ENCODE assay signal across 13 cellular contexts in genomic region chr20:36585410-36586125, GRCh38. TPM values are rescaled to one million over a fixed set of nuclear protein-coding genes. Genes with fewer than 3 reads are reported as not detected.
A peak's percentile ranks its signal among the peaks of the same experiment; 100 is the strongest.
DNase-seq lines count a peak whose midpoint lies in the region; ATAC-seq and TF ChIP-seq lines count a peak whose summit lies in the region.
"Had no signal": no experiment of that assay in that cellular context is flagged by ENCODE, and none has a peak within 500 bp of the region (broad histone marks: within the 10 kb centered on the region; RNA-seq: fewer than 3 reads in every experiment).

No MANE protein-coding gene starts in this region.

- H3K23me2 ChIP-seq in H9 (ENCODE audit: insufficient read length, low read depth, low read length, poor library complexity, severe bottlenecking) = peaks cover 4% of the 10 kb centered on the region

- H3K9me3 Mint-ChIP-seq in CD4-positive, alpha-beta T cell = no peaks in the 10 kb centered on the region
- no peaks in the 10 kb centered on the region; a peak in 1 of 5 replicates for H3K9me3 Mint-ChIP-seq in H9

- H3K9ac ChIP-seq in H9 (ENCODE audit: extremely low read depth, insufficient read length, low read length) = no peak overlapping the region
- H3K9ac ChIP-seq in iPS-18a (ENCODE audit: low read length) = peak overlapping the region; percentile 47
- H3K9ac ChIP-seq: KMS-11 had no signal

- intact Hi-C loops in CD4-positive, alpha-beta T cell (cut with DNase I, micrococcal nuclease) = no loop called here
- intact Hi-C loops in tibial artery (cut with DNase I; ENCODE audit: low total_unique reads) = no loop called here

- H3K36me3 Mint-ChIP-seq in CD4-positive, alpha-beta T cell (ENCODE audit: low read depth) = peaks cover 58% of the 10 kb centered on the region
- peaks cover 31 to 53% (median 44%) of the 10 kb centered on the region in 3 experiments for H3K36me3 Mint-ChIP-seq in H9 (ENCODE audit: insufficient read depth in 1 of 3, low read depth in 3 of 3)

- H3K9me3 ChIP-seq in CD4-positive, alpha-beta T cell (ENCODE audit: control insufficient read depth, low read length) = no peaks in the 10 kb centered on the region
- no peaks in the 10 kb centered on the region for H3K9me3 ChIP-seq in H9 (ENCODE audit: control insufficient read depth, low read depth, low read length)
- H3K9me3 ChIP-seq in iPS-18a (ENCODE audit: control insufficient read depth, low read depth, low read length) = no peaks in the 10 kb centered on the region
- H3K9me3 ChIP-seq in hepatocyte (ENCODE audit: low read depth) = no peaks in the 10 kb centered on the region
- H3K9me3 ChIP-seq in tibial artery = no peaks in the 10 kb centered on the region
- H3K9me3 ChIP-seq: esophagus muscularis mucosa had no signal

- no peak overlapping the region for H4K91ac ChIP-seq in H9 (ENCODE audit: insufficient read length, low read depth, low read length)

- H3K14ac ChIP-seq in H9 (ENCODE audit: insufficient read depth, low read length) = no peak overlapping the region

- H3K27me3 ChIP-seq in CD4-positive, alpha-beta T cell (ENCODE audit: control insufficient read depth, insufficient read depth, low read length) = no peaks in the 10 kb centered on the region
- H3K27me3 ChIP-seq in H9 (ENCODE audit: insufficient read depth, low read length) (no peaks in the 10 kb centered on the region), iPS-18a (ENCODE audit: control insufficient read depth, insufficient read depth, low read length) (no peaks in the 10 kb centered on the region), hepatocyte (no peaks in the 10 kb centered on the region), tibial artery (no peaks in the 10 kb centered on the region)
- H3K27me3 ChIP-seq: esophagus muscularis mucosa had no signal

- H3K4ac ChIP-seq in H9 (ENCODE audit: low read depth, low read length) = no peak overlapping the region

- H3K27ac Mint-ChIP-seq in CD4-positive, alpha-beta T cell = peak overlapping the region; percentile 62
- peak overlapping the region; percentile 94 to 98 (median 98) for H3K27ac Mint-ChIP-seq in H9
- H3K27ac Mint-ChIP-seq: stimulated activated naive B cell treated with anti-CD40 and anti-IgM and Interleukin-4, amounts not matched to agents 10 μg/mL and 1 μg/mL and 100 μg/mL, for 72 hours had no signal

- H3K4me3 Mint-ChIP-seq in CD4-positive, alpha-beta T cell = no peak overlapping the region
- peak overlapping the region; percentile 31 to 64 for H3K4me3 Mint-ChIP-seq in H9
- H3K4me3 Mint-ChIP-seq: stimulated activated naive B cell treated with anti-CD40 and anti-IgM and Interleukin-4, amounts not matched to agents 10 μg/mL and 1 μg/mL and 100 μg/mL, for 72 hours had no signal

- no peak for ATAC-seq in CD4-positive, alpha-beta T cell (ENCODE audit: poor library complexity)
- no peak for ATAC-seq in GM19463 (IDR thresholded peaks at IDR 0.05; ENCODE audit: unreplicated experiment)
- ATAC-seq: stimulated activated naive B cell treated with anti-CD40 and anti-IgM and Interleukin-4, amounts not matched to agents 10 μg/mL and 1 μg/mL and 100 μg/mL, for 72 hours had no signal

- H4K5ac ChIP-seq in H9 (ENCODE audit: insufficient read length, low read depth, low read length) = no peak overlapping the region

- no peak overlapping the region for H3K27ac ChIP-seq in CD4-positive, alpha-beta T cell (ENCODE audit: low read depth, low read length)
- H3K27ac ChIP-seq in H9 (ENCODE audit: insufficient read length, low read depth, low read length) = peak overlapping the region; percentile 53
- H3K27ac ChIP-seq in RWPE1 = peak overlapping the region; percentile 82
- H3K27ac ChIP-seq in iPS-18a (ENCODE audit: low read length) = peak overlapping the region; percentile 54
- H3K27ac ChIP-seq in hepatocyte = no peak overlapping the region
- H3K27ac ChIP-seq in tibial artery = no peak overlapping the region
- H3K27ac ChIP-seq: esophagus muscularis mucosa, KMS-11 had no signal

- H3K56ac ChIP-seq in H9 (ENCODE audit: insufficient read length, low read depth, low read length) = no peak overlapping the region

- H2BK5ac ChIP-seq in H9 (ENCODE audit: insufficient read length, low read length) = no peak overlapping the region

- H3K36me3 ChIP-seq in iPS-18a (ENCODE audit: control insufficient read depth, low read depth, low read length) (peaks cover 24% of the 10 kb centered on the region), hepatocyte (replicated peaks; ENCODE audit: insufficient read depth, low read depth) (no peaks in the 10 kb centered on the region), tibial artery (peaks cover 16 to 50% (median 19%) of the 10 kb centered on the region in 3 donors)

- peak overlapping the region; percentile 46 for H3K4me3 ChIP-seq in iPS-18a (ENCODE audit: low read length)
- H3K4me3 ChIP-seq in hepatocyte = no peak overlapping the region
- H3K4me3 ChIP-seq in tibial artery = no peak overlapping the region
- H3K4me3 ChIP-seq: esophagus muscularis mucosa, smooth muscle cell had no signal

- H2BK20ac ChIP-seq in H9 (ENCODE audit: low read depth, low read length, poor library complexity, severe bottlenecking) = no peak overlapping the region

- no peak overlapping the region for H2AK5ac ChIP-seq in H9 (ENCODE audit: insufficient read length, low read length)

- peaks cover 7% of the 10 kb centered on the region; the same call in 1 of the 2 replicates for H3K4me1 ChIP-seq in H9 (ENCODE audit: insufficient read depth, low read length)
- H3K4me1 ChIP-seq in iPS-18a (ENCODE audit: control insufficient read depth, low read depth, low read length) = peaks cover 31% of the 10 kb centered on the region
- H3K4me1 ChIP-seq in hepatocyte (ENCODE audit: insufficient read depth) = no peaks in the 10 kb centered on the region
- no peaks in the 10 kb centered on the region for H3K4me1 ChIP-seq in tibial artery
- H3K4me1 ChIP-seq: esophagus muscularis mucosa had no signal

- H2AFZ ChIP-seq in H9 (ENCODE audit: low read length) (no peak overlapping the region), hepatocyte (no peak overlapping the region)

- H3K9me2 ChIP-seq in hepatocyte (replicated peaks; ENCODE audit: insufficient read depth) = no peaks in the 10 kb centered on the region

- H3T11ph ChIP-seq in H9 (ENCODE audit: low read length) = no peak overlapping the region

- H3K18ac ChIP-seq in H9 (ENCODE audit: insufficient read length, low read depth, low read length) = peak overlapping the region; percentile 50

- no peaks in the 10 kb centered on the region for H3K79me1 ChIP-seq in H9 (ENCODE audit: insufficient read depth, low read depth, low read length, poor library complexity, severe bottlenecking)

- H2BK120ac ChIP-seq in H9 (ENCODE audit: low read depth, low read length, poor library complexity, severe bottlenecking) = no peak overlapping the region

- CTCF ChIA-PET in CD4-positive, alpha-beta T cell (lab: Charles Lee) = no interaction called here
- CTCF ChIA-PET in RWPE1 (lab: Yijun Ruan, JAX) = interaction anchor here (0.5 to 1.2 kb wide), 5 partner anchors 15 to 338 kb away, joined by 3 to 17 read pairs (median 4); partner anchors contain the start of gene RAB5IF

- no peak for DNase-seq in CD4-positive, alpha-beta T cell
- DNase-seq in H9 = peak; percentile 93
- peak; percentile 99 for DNase-seq in RWPE1 (ENCODE audit: low spot score)
- no peak for DNase-seq in hepatocyte (ENCODE audit: low spot score)
- no peak for DNase-seq in CD1c-positive myeloid dendritic cell (ENCODE audit: extremely low spot score)
- no peak for DNase-seq in tibial artery
- DNase-seq: activated CD4-positive, alpha-beta T cell treated with anti-CD3 and anti-CD28 coated beads, Interleukin-2, amount 50 U/mL, for 4 hours; stimulated activated naive B cell treated with anti-CD40 and anti-IgM and Interleukin-4, amounts not matched to agents 10 μg/mL and 1 μg/mL and 100 μg/mL, for 72 hours had no signal

- H4K20me1 ChIP-seq in H9 (ENCODE audit: control insufficient read depth, insufficient read depth, insufficient read length) (no peaks in the 10 kb centered on the region), hepatocyte (ENCODE audit: insufficient read depth, poor library complexity, severe bottlenecking) (peaks cover 2% of the 10 kb centered on the region)

- H3K23ac ChIP-seq in H9 (ENCODE audit: insufficient read length, low read depth, low read length) = no peak overlapping the region

- H2BK15ac ChIP-seq in H9 (ENCODE audit: low read depth, low read length) = no peak overlapping the region

- H3K4me2 ChIP-seq in H9 (ENCODE audit: insufficient read depth, insufficient read length, low read length) (peak overlapping the region; percentile 53), hepatocyte (no peak overlapping the region)
- H3K4me2 ChIP-seq: KMS-11, smooth muscle cell had no signal

- no peak overlapping the region for H4K8ac ChIP-seq in H9 (replicated peaks; ENCODE audit: insufficient read length, low read depth, low read length)

- H3K27me3 Mint-ChIP-seq in CD4-positive, alpha-beta T cell = no peaks in the 10 kb centered on the region
- no peaks in the 10 kb centered on the region for H3K27me3 Mint-ChIP-seq in H9 (ENCODE audit: low read depth)
- H3K27me3 Mint-ChIP-seq: stimulated activated naive B cell treated with anti-CD40 and anti-IgM and Interleukin-4, amounts not matched to agents 10 μg/mL and 1 μg/mL and 100 μg/mL, for 72 hours had no signal

- POLR2A ChIA-PET in CD4-positive, alpha-beta T cell (lab: Charles Lee) = interaction anchor here (1.4 kb wide), 1 partner anchor 19 kb away, joined by 6 read pairs; no protein-coding TSS in a partner anchor
- POLR2A ChIA-PET in RWPE1 (lab: Yijun Ruan, JAX; ENCODE audit: low non-redundant PET) = interaction anchor here (0.6 kb wide), 3 partner anchors 39 to 525 kb away, joined by 3 to 6 read pairs (median 3); no protein-coding TSS in a partner anchor

- WGBS in H9 (ENCODE audit: extremely low coverage, insufficient read length, low lambda C conversion rate) = no CpG with 5 or more reads among the region's 8 CpGs
- WGBS in hepatocyte (ENCODE audit: low lambda C conversion rate, missing lambda C conversion rate) = 62% methylated on average over 8 of the region's 8 CpGs

- H3K79me2 ChIP-seq in H9 (ENCODE audit: insufficient read depth, low read length) (no peaks in the 10 kb centered on the region), hepatocyte (peaks cover 21% of the 10 kb centered on the region)

- H2BK12ac ChIP-seq in H9 (ENCODE audit: insufficient read length, low read depth, low read length) = no peak overlapping the region

- TF ChIP-seq CTCF in CD4-positive, alpha-beta T cell (IDR thresholded peaks at IDR 0.05) = no peak
- no peak for TF ChIP-seq CTCF in H9 (conservative IDR thresholded peaks at IDR 0.05)
- TF ChIP-seq CTCF in RWPE1 (conservative IDR thresholded peaks at IDR 0.05; ENCODE audit: low read depth) = no peak
- no peak for TF ChIP-seq CTCF in hepatocyte (IDR thresholded peaks at IDR 0.05; ENCODE audit: poor library complexity)
- TF ChIP-seq CTCF in tibial artery (IDR thresholded peaks at IDR 0.05) = no peak

- H3K4me1 Mint-ChIP-seq in CD4-positive, alpha-beta T cell (ENCODE audit: low read depth) = peaks cover 20% of the 10 kb centered on the region
- H3K4me1 Mint-ChIP-seq in H9 = peaks cover 38 to 45% of the 10 kb centered on the region in 2 experiments

RNA-seq across cellular contexts. Expression of gene TGIF2, which starts 12.2 kb away (rescaled TPM):
- 10 to 100 TPM; 29.2 to 34.5 TPM for total RNA-seq in CD4-positive, alpha-beta T cell
- total RNA-seq in H9 (2021) (81.7 and 94.6 TPM in 2 replicates), hepatocyte (27.0 and 30.6 TPM in 2 replicates)
- 32.4 and 38.5 TPM in 2 replicates for polyA plus RNA-seq in hepatocyte

RNA-seq across cellular contexts. Expression of gene RAB5IF, which starts 20.0 kb away (rescaled TPM):
- total RNA-seq in CD4-positive, alpha-beta T cell = 10 to 100 TPM; 62.6 to 74.8 TPM
- total RNA-seq in H9 (2021) = 96.5 and 111 TPM in 2 replicates
- 130 and 134 TPM in 2 replicates for total RNA-seq in hepatocyte
- polyA plus RNA-seq in hepatocyte = 198 and 202 TPM in 2 replicates

RNA-seq across cellular contexts. Expression of gene MYL9, which starts 44.2 kb away (rescaled TPM):
- not detected for total RNA-seq in CD4-positive, alpha-beta T cell
- 217 and 218 TPM in 2 replicates for total RNA-seq in H9 (2021)
- total RNA-seq in hepatocyte = 31.8 and 46.0 TPM in 2 replicates
- polyA plus RNA-seq in hepatocyte = 169 and 175 TPM in 2 replicates

Comparison
In these comparisons a context has a peak if more than half of its experiments do, and no peak if none do; other contexts are left out.
1. DNase-seq: peak in H9 (single experiment) and RWPE1 (single experiment); none in CD4-positive, alpha-beta T cell (0 of 10), hepatocyte (single experiment), CD1c-positive myeloid dendritic cell (single experiment) and tibial artery (0 of 2).
2. H3K27ac ChIP-seq: peak in H9 (single experiment), RWPE1 (single experiment) and iPS-18a (single experiment); none in CD4-positive, alpha-beta T cell (single experiment), hepatocyte (single experiment) and tibial artery (0 of 2).
3. RNA of gene MYL9, which starts 44.2 kb away (total RNA-seq): 217 to 218 TPM in H9 and 31.8 to 46.0 TPM in hepatocyte; not detected in CD4-positive, alpha-beta T cell; every median in the first group is over 10 times any median in the second.